ENCODE assay signal across 20 cellular contexts in the genomic region with DNA sequence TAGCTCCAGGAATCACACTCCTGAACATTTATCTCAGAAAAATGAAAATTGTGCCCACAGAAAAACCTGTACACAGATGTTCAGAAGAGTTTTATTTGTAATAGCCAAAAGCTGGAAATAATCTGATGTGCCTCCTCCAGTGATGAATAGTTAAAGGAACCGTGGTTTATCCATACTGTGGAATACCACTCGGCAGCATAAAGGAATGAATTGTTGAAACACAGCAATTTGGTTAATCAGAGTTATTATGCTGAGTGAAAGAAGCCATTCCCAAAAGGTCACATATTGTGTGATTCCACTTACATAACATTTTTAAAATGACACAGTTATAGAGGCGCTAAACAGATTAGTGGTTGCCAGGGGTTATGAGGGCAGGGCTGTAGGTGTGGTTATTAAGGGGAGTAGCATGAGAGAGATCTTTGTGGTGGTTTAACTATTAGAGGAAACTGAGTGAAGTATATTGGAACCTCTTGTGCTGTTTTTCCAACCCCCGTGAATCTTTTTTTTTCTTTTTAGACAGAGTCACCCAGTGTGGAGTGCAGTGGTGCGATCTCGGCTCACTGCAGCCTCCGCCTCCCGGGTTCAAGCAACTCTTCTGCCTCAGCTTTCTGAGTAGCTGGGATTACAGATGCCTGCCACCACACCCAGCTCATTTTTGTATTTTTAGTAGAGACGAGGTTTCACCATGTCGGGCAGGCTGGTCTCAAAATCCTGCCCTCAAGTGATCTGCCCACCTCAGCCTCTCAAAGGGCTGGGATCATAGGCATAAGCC. TPM values are rescaled to one million over a fixed set of nuclear protein-coding genes. Genes with fewer than 3 reads are reported as not detected.
DNase-seq lines count a peak whose midpoint lies in the region; ATAC-seq and TF ChIP-seq lines count a peak whose summit lies in the region.
"Had no signal": no experiment of that assay in that cellular context is flagged by ENCODE, and none has a peak within 500 bp of the region (broad histone marks: within the 10 kb centered on the region; RNA-seq: fewer than 3 reads in every experiment).

No MANE protein-coding gene starts in this region.

- H3K4me3 ChIP-seq in esophagus muscularis mucosa (no peak overlapping the region), retinal pigment epithelial cell (ENCODE audit: low read length) (no peak overlapping the region)
- H3K4me3 ChIP-seq: PC-9 had no signal

- CTCF ChIA-PET in MCF 10A (lab: Yijun Ruan, JAX): interaction anchor here (0.5 to 1.2 kb wide), 2 partner anchors 16 to 25 kb away, joined by 3 to 4 read pairs; no protein-coding TSS in a partner anchor

- H3K9me3 Mint-ChIP-seq in MCF 10A (ENCODE audit: unreplicated experiment): no peaks in the 10 kb centered on the region
- H3K9me3 Mint-ChIP-seq: CD4-positive, alpha-beta T cell had no signal

- no peaks in the 10 kb centered on the region for H3K4me1 Mint-ChIP-seq in MCF 10A (ENCODE audit: insufficient read depth, unreplicated experiment)

- no peaks in the 10 kb centered on the region for H3K27me3 Mint-ChIP-seq in MCF 10A (ENCODE audit: insufficient read depth, unreplicated experiment)
- H3K27me3 Mint-ChIP-seq: CD4-positive, alpha-beta T cell had no signal

- H3K36me3 Mint-ChIP-seq in MCF 10A (ENCODE audit: insufficient read depth, unreplicated experiment): peaks cover 77% of the 10 kb centered on the region

- H3K4me3 Mint-ChIP-seq in MCF 10A (ENCODE audit: unreplicated experiment): no peak overlapping the region
- H3K4me3 Mint-ChIP-seq: CD4-positive, alpha-beta T cell had no signal

- H3K27ac ChIP-seq in esophagus muscularis mucosa (replicated peaks in 1 of 4): no peak overlapping the region
- H3K27ac ChIP-seq: 22Rv1, PC-9 had no signal

- 84% methylated on average over 10 of the region's 10 CpGs for WGBS in esophagus muscularis mucosa

- H3K27me3 ChIP-seq in esophagus muscularis mucosa: no peaks in the 10 kb centered on the region
- H3K27me3 ChIP-seq: BE2C had no signal

- POLR2A ChIA-PET in MCF 10A (lab: Yijun Ruan, JAX): interaction anchor here (0.9 kb wide), 1 partner anchor 25 kb away, joined by 3 read pairs; no protein-coding TSS in a partner anchor

- no peak overlapping the region for H3K27ac Mint-ChIP-seq in MCF 10A (ENCODE audit: low read depth, unreplicated experiment)
- H3K27ac Mint-ChIP-seq: CD4-positive, alpha-beta T cell had no signal

- no peaks in the 10 kb centered on the region for H3K9me3 ChIP-seq in esophagus muscularis mucosa
- H3K9me3 ChIP-seq: BE2C had no signal

- H3K4me1 ChIP-seq in esophagus muscularis mucosa: peaks cover 0 to 7% (median 0%) of the 10 kb centered on the region in 4 donors
- H3K4me1 ChIP-seq: BE2C had no signal

- peaks cover 24 to 78% (median 47%) of the 10 kb centered on the region in 4 donors for H3K36me3 ChIP-seq in esophagus muscularis mucosa
- H3K36me3 ChIP-seq: BE2C had no signal

- no peak for TF ChIP-seq EP300 in esophagus muscularis mucosa (IDR thresholded peaks at IDR 0.05)

- no peak for TF ChIP-seq POLR2A in esophagus muscularis mucosa (IDR thresholded peaks at IDR 0.05; ENCODE audit: low read depth)

- no TSS peak for BruUV-seq in MCF 10A (replicated peaks; lab: Mats Ljungman, UMichigan)

- no peak for TF ChIP-seq CTCF in esophagus muscularis mucosa (IDR thresholded peaks at IDR 0.05)
- TF ChIP-seq CTCF in retinal pigment epithelial cell (conservative IDR thresholded peaks at IDR 0.05; ENCODE audit: low read depth, low read length): no peak
- no peak for TF ChIP-seq CTCF in MCF 10A (IDR thresholded peaks at IDR 0.05; ENCODE audit: unreplicated experiment)

- peak; percentile 2 for DNase-seq in NCI-H82 (lab: John Stamatoyannopoulos, UW)
- no peak for DNase-seq in NCI-H82 treated with DMSO at 0.1 percent for 48 hours (lab: John Stamatoyannopoulos, UW; ENCODE audit: unreplicated experiment)
- DNase-seq in NCI-H2227 treated with DMSO at 0.1 percent for 48 hours (lab: John Stamatoyannopoulos, UW): peak; percentile 48
- DNase-seq in esophagus muscularis mucosa (ENCODE audit: extremely low spot score): peak; percentile 12
- peak; percentile 34 for DNase-seq in retinal pigment epithelial cell (ENCODE audit: low read depth)
- DNase-seq in MCF 10A (ENCODE audit: unreplicated experiment): no peak
- DNase-seq in HPDE6-E6E7 (ENCODE audit: extremely low spot score): no peak
- DNase-seq: BE2C; Calu3; CD4-positive, alpha-beta T cell; DMS53; IMR-90; Karpas-422; NCI-H1105 treated with DMSO at 0.1 percent for 48 hours; NCI-H187 treated with DMSO at 0.1 percent for 48 hours; NCI-H446 treated with DMSO at 0.1 percent for 48 hours; PC-9 had no signal

- intact Hi-C loops in esophagus muscularis mucosa (cut with DNase I) (no loop called here), MCF 10A (cut with micrococcal nuclease) (no loop called here)

- no peak for ATAC-seq in GM18502 (IDR thresholded peaks at IDR 0.05; ENCODE audit: poor library complexity, unreplicated experiment)

RNA-seq across cellular contexts. Expression of gene PSMF1, which starts 26.2 kb away (rescaled TPM):
- total RNA-seq in esophagus muscularis mucosa: 10 to 100 TPM; 65.4 to 91.5 (median 73.4) TPM
- total RNA-seq in MCF 10A (2022): 207 and 212 TPM in 2 replicates

RNA-seq across cellular contexts. Expression of gene TMEM74B, which starts 40.2 kb away (rescaled TPM):
- total RNA-seq in esophagus muscularis mucosa (1 to 10 TPM in 2 of 4 donors, under 1 TPM in 2; 0.71 to 2.1 (median 1.2) TPM), MCF 10A (2022) (not detected in 2 replicates)
- total RNA-seq: IMR-90 had no signal

RNA-seq across cellular contexts. Expression of gene C20orf202, which starts 58.7 kb away (rescaled TPM):
- total RNA-seq in esophagus muscularis mucosa (under 1 TPM in 2 of 4 donors, not detected in 2; 0.17 to 0.52 TPM), MCF 10A (2022) (not detected in 2 replicates)
- total RNA-seq: Calu3; CD4-positive, alpha-beta T cell; H4; IMR-90; PC-9 had no signal

Comparison
In these comparisons a context has a peak if more than half of its experiments do, and no peak if none do; other contexts are left out.
1. DNase-seq: peak in NCI-H82 (single experiment), NCI-H2227 treated with DMSO at 0.1 percent for 48 hours (single experiment), esophagus muscularis mucosa (single experiment) and retinal pigment epithelial cell (single experiment); none in NCI-H82 treated with DMSO at 0.1 percent for 48 hours (single experiment), MCF 10A (single experiment) and HPDE6-E6E7 (single experiment).